In the genomic region with DNA sequence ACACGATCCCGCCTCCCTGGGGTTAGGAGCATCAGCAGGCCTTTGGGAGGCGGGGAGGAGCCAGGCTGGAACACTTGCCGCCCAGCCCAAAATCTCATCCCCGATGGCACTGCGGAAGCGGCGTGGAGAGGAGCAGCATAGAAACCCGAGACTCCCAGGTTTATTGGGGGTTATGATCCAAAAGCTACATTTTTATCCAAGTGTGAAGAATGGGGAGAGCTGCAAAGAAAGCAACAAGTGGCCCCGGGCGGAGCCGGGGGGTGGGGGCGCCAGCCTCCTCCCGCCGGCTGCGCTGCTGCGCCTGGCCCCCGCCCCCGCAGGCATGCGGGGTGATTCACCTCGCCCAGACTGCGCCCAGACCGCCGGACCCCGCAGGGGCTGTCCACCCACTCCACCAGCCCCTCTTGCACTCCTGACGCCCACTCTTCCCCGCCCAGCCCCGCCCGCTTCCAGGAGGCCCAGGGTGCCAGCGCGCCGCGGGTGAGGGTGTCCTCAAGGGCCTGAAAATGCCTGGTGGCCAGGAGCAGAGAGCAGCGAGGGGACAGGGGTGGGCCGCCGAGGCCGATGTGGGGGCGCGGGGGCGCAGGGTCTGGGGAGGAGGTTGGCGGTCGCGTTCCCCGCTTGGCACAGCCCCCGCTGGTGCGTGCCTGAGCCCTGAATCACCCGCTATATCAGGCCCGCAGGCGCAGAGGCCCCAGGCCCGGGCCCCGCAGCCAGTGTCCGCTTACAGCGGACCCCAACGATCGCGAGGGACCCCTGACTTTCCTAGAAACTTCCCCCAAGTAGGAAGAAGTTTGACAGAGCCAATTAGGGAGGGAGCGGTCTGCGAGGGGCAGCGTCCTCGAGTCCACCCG, we compare ENCODE assay signal across 8 cellular contexts. TPM values are rescaled to one million over a fixed set of nuclear protein-coding genes. Genes with fewer than 3 reads are reported as not detected.
DNase-seq lines count a peak whose midpoint lies in the region; ATAC-seq, FAIRE-seq and TF ChIP-seq lines count a peak whose summit lies in the region.

No MANE protein-coding gene starts in this region.

- H3K27ac Mint-ChIP-seq in activated T-helper 2 cell treated with anti-CD3 and anti-CD28 coated beads, Interferon-gamma antibody, Interleukin-2, Interleukin-4, amounts not matched to agents 10 μg/mL and 5 μg/mL and 100 μg/mL, durations not matched to agents 14 hours and 24 hours and 36 hours: no peak overlapping the region

- peaks cover 18% of the 10 kb centered on the region for H3K4me1 Mint-ChIP-seq in activated T-helper 2 cell treated with anti-CD3 and anti-CD28 coated beads, Interferon-gamma antibody, Interleukin-2, Interleukin-4, amounts not matched to agents 10 μg/mL and 5 μg/mL and 100 μg/mL, durations not matched to agents 14 hours and 24 hours and 36 hours (ENCODE audit: low read depth)

- ATAC-seq in HCT116 (peak; percentile 40), Right ventricle myocardium superior (ENCODE audit: poor library complexity) (peak; percentile 48), pancreas (peak in 3 of 4 donors; percentile 7 to 11 (median 9)), HG02759 (IDR thresholded peaks at IDR 0.05; ENCODE audit: unreplicated experiment) (no peak)

- TF ChIP-seq POLR2A in HCT116 (IDR thresholded peaks at IDR 0.05; ENCODE audit: borderline replicate concordance, extremely low read depth, insufficient read depth, insufficient read length) (no peak), GM12892 (IDR thresholded peaks at IDR 0.05; ENCODE audit: low read depth, low read length) (no peak)

- peak overlapping the region; percentile 90 to 94 for H3K4me3 ChIP-seq in HCT116 (replicated peaks in 1 of 2; ENCODE audit: low read depth in 1 of 2, low read length in 2 of 2)
- peak overlapping the region; percentile 50 to 54 (median 51) for H3K4me3 ChIP-seq in pancreas

- POLR2A ChIA-PET in HCT116 (lab: Charles Lee): interaction anchor here (1.4 to 5.6 kb wide), 6 partner anchors 11 to 98 kb away, joined by 4 to 88 read pairs (median 14); a partner anchor contains a TSS

- H3K79me2 ChIP-seq in HCT116 (ENCODE audit: insufficient read depth, low read length): peaks cover 63% of the 10 kb centered on the region

- H3K27ac ChIP-seq in HCT116 (ENCODE audit: low read depth, low read length): peak overlapping the region; percentile 99
- peak overlapping the region in 2 of 4 donors; percentile 11 to 57 for H3K27ac ChIP-seq in pancreas

- CTCF ChIA-PET in HCT116 (lab: Charles Lee): interaction anchor here (1.0 to 1.7 kb wide), 3 partner anchors 17 to 106 kb away, joined by 3 to 7 read pairs (median 3); no protein-coding TSS in a partner anchor

- no TSS peak for BruUV-seq in HCT116 (replicated peaks; lab: Mats Ljungman, UMichigan)

- peaks cover 42% of the 10 kb centered on the region for H3K27me3 Mint-ChIP-seq in activated T-helper 2 cell treated with anti-CD3 and anti-CD28 coated beads, Interferon-gamma antibody, Interleukin-2, Interleukin-4, amounts not matched to agents 10 μg/mL and 5 μg/mL and 100 μg/mL, durations not matched to agents 14 hours and 24 hours and 36 hours (ENCODE audit: low read depth)

- no peaks in the 10 kb centered on the region for H3K9me3 ChIP-seq in HCT116 (ENCODE audit: control insufficient read depth in 1 of 2, insufficient read depth in 1 of 2, low read depth in 1 of 2, low read length in 2 of 2)
- no peaks in the 10 kb centered on the region for H3K9me3 ChIP-seq in pancreas

- peaks cover 0 to 3% of the 10 kb centered on the region in 2 experiments; a peak in 1 of 4 replicates for H3K36me3 ChIP-seq in HCT116 (ENCODE audit: control insufficient read depth in 1 of 2, insufficient read depth in 2 of 2, low read length in 2 of 2)
- H3K36me3 ChIP-seq in pancreas: no peaks in the 10 kb centered on the region

- H3K4me1 ChIP-seq in HCT116 (ENCODE audit: control insufficient read depth in 1 of 2, insufficient read depth in 2 of 2, low read length in 2 of 2) (peaks cover 27 to 51% of the 10 kb centered on the region in 2 experiments), pancreas (no peaks in the 10 kb centered on the region)

- peak overlapping the region; percentile 64 for H3K4me3 Mint-ChIP-seq in activated T-helper 2 cell treated with anti-CD3 and anti-CD28 coated beads, Interferon-gamma antibody, Interleukin-2, Interleukin-4, amounts not matched to agents 10 μg/mL and 5 μg/mL and 100 μg/mL, durations not matched to agents 14 hours and 24 hours and 36 hours (ENCODE audit: low read depth)

- intact Hi-C loops in HCT116 (cut with micrococcal nuclease): loop anchor here (2.0 kb wide), 1 partner anchor 13 kb away; no protein-coding TSS in a partner anchor
- intact Hi-C loops in activated T-helper 2 cell treated with anti-CD3 and anti-CD28 coated beads, Interferon-gamma antibody, Interleukin-2, Interleukin-4, amounts not matched to agents 10 μg/mL and 5 μg/mL and 100 μg/mL, durations not matched to agents 14 hours and 24 hours and 36 hours (cut with micrococcal nuclease): no loop called here
- intact Hi-C loops in Right ventricle myocardium superior (cut with DNase I): no loop called here
- intact Hi-C loops in pancreas (cut with DNase I): loop anchor here in 1 of 3 donors (5.0 kb wide), 1 partner anchor 96 kb away; no protein-coding TSS in a partner anchor

- TF ChIP-seq CTCF in HCT116 (IDR thresholded peaks at IDR 0.05 in 2 of 3, conservative IDR thresholded peaks at IDR 0.05 in 1 of 3; ENCODE audit: borderline replicate concordance in 1 of 3, insufficient read depth in 1 of 3, low read depth in 2 of 3, low read length in 2 of 3) (no peak), pancreas (IDR thresholded peaks at IDR 0.05) (no peak)

- DNase-seq in HCT116 (ENCODE audit: low read depth, low spot score) (no peak), Right ventricle myocardium superior (peak; percentile 65), pancreas (peak in 4 of 6 donors; percentile 26 to 75 (median 52)), SKM-1 (lab: John Stamatoyannopoulos, UW; ENCODE audit: unreplicated experiment) (no peak), GM12892 (ENCODE audit: insufficient read length) (no peak), mucosa of gallbladder (ENCODE audit: low spot score) (no peak)
- no peak for DNase-seq in activated T-helper 2 cell treated with anti-CD3 and anti-CD28 coated beads, Interferon-gamma antibody, Interleukin-2, Interleukin-4, amounts not matched to agents 10 μg/mL and 5 μg/mL and 100 μg/mL, durations not matched to agents 14 hours and 24 hours and 36 hours (ENCODE audit: low spot score)

- peaks cover 7% of the 10 kb centered on the region; the same call in 1 of the 2 replicates for H4K20me1 ChIP-seq in HCT116 (ENCODE audit: insufficient read depth)

- no peaks in the 10 kb centered on the region for H3K9me2 ChIP-seq in HCT116 (ENCODE audit: insufficient read depth)

- WGBS in pancreas, 2 donors: 37 to 43% methylated on average over 41 to 61 of the region's 61 CpGs

- H3K9ac ChIP-seq in HCT116 (ENCODE audit: low read length): peak overlapping the region; percentile 89

- H3K4me2 ChIP-seq in HCT116 (ENCODE audit: low read length): peak overlapping the region; percentile 97

- no peaks in the 10 kb centered on the region for H3K9me3 Mint-ChIP-seq in activated T-helper 2 cell treated with anti-CD3 and anti-CD28 coated beads, Interferon-gamma antibody, Interleukin-2, Interleukin-4, amounts not matched to agents 10 μg/mL and 5 μg/mL and 100 μg/mL, durations not matched to agents 14 hours and 24 hours and 36 hours

- no peak for TF ChIP-seq RAD21 in HCT116 (IDR thresholded peaks at IDR 0.05; ENCODE audit: low read depth)

- no peaks in the 10 kb centered on the region for H3K27me3 ChIP-seq in HCT116 (ENCODE audit: insufficient read depth, low read length)
- H3K27me3 ChIP-seq in pancreas: no peaks in the 10 kb centered on the region

- H2AFZ ChIP-seq in HCT116 (ENCODE audit: low read depth, low read length, poor library complexity, severe bottlenecking): no peak overlapping the region

- H3K36me3 Mint-ChIP-seq in activated T-helper 2 cell treated with anti-CD3 and anti-CD28 coated beads, Interferon-gamma antibody, Interleukin-2, Interleukin-4, amounts not matched to agents 10 μg/mL and 5 μg/mL and 100 μg/mL, durations not matched to agents 14 hours and 24 hours and 36 hours (ENCODE audit: low read depth): peaks cover 3% of the 10 kb centered on the region

- RAD21 ChIA-PET in HCT116 (lab: Charles Lee; ENCODE audit: low non-redundant PET in 1 of 2, low total read pairs in 2 of 2, uncharacterized antibody in 2 of 2, unreplicated experiment in 2 of 2): no interaction called here

- FAIRE-seq in pancreas (lab: Jason Lieb, UNC) (no peak), GM12892 (lab: Jason Lieb, UNC) (no peak)

TF ChIP-seq in HCT116, 20 proteins besides CTCF, POLR2A, EP300 and RAD21 (continues in another document):
- peak; percentile 95 for TF ChIP-seq EGR1 (IDR thresholded peaks at IDR 0.05; ENCODE audit: low read depth)
- TF ChIP-seq ZNF274 (IDR thresholded peaks at IDR 0.05; ENCODE audit: low read depth, low read length): no peak
- TF ChIP-seq ZFX (IDR thresholded peaks at IDR 0.05): peak; percentile 33
- 0 out of 2 replicates have a peak, but pooled peaks have one; percentile 28 for TF ChIP-seq FOSL1 (IDR thresholded peaks at IDR 0.05; ENCODE audit: low read depth)
- peak; percentile 20; the same call in 1 of the 2 replicates for TF ChIP-seq JUND (IDR thresholded peaks at IDR 0.05)

RNA-seq across cellular contexts. Expression of a gene that starts 1.4 kb away (rescaled TPM):
- 79.7 TPM for total RNA-seq in HCT116 (2021; ENCODE audit: unreplicated experiment)
- 52.0 and 53.3 TPM in 2 replicates for polyA plus RNA-seq in HCT116 (2012)
- total RNA-seq in activated T-helper 2 cell treated with anti-CD3 and anti-CD28 coated beads, Interferon-gamma antibody, Interleukin-2, Interleukin-4, amounts not matched to agents 10 μg/mL and 5 μg/mL and 100 μg/mL, durations not matched to agents 14 hours and 24 hours and 36 hours: 3.5 and 3.8 TPM in 2 replicates
- 200 TPM for total RNA-seq in Right ventricle myocardium superior
- total RNA-seq in pancreas: 10 to 100 TPM; 11.5 to 42.6 (median 19.6) TPM
- 10 to 100 TPM; 25.2 to 32.9 TPM for polyA plus RNA-seq in pancreas
- 1.9 TPM for polyA plus RNA-seq in GM12892 (2012; ENCODE audit: missing spikeins)
- 273 TPM for total RNA-seq in mucosa of gallbladder

RNA-seq across cellular contexts. Expression of a gene that starts 33.5 kb away (rescaled TPM):
- 61.0 TPM for total RNA-seq in HCT116 (2021; ENCODE audit: unreplicated experiment)
- polyA plus RNA-seq in HCT116 (2012): 38.0 and 39.4 TPM in 2 replicates
- total RNA-seq in activated T-helper 2 cell treated with anti-CD3 and anti-CD28 coated beads, Interferon-gamma antibody, Interleukin-2, Interleukin-4, amounts not matched to agents 10 μg/mL and 5 μg/mL and 100 μg/mL, durations not matched to agents 14 hours and 24 hours and 36 hours: 250 and 262 TPM in 2 replicates
- total RNA-seq in Right ventricle myocardium superior: 127 TPM
- total RNA-seq in pancreas: 100 to 1,000 TPM in 2 of 6 donors, 10 to 100 TPM in 4; 63.3 to 127 (median 78.6) TPM
- polyA plus RNA-seq in pancreas: 10 to 100 TPM; 37.9 to 42.9 TPM
- 66.7 TPM for polyA plus RNA-seq in GM12892 (2012; ENCODE audit: missing spikeins)
- 140 TPM for total RNA-seq in mucosa of gallbladder

RNA-seq across cellular contexts. Expression of a gene that starts 37.0 kb away (rescaled TPM):
- total RNA-seq in HCT116 (2021; ENCODE audit: unreplicated experiment): 65.2 TPM
- 45.1 and 45.5 TPM in 2 replicates for polyA plus RNA-seq in HCT116 (2012)
- total RNA-seq in activated T-helper 2 cell treated with anti-CD3 and anti-CD28 coated beads, Interferon-gamma antibody, Interleukin-2, Interleukin-4, amounts not matched to agents 10 μg/mL and 5 μg/mL and 100 μg/mL, durations not matched to agents 14 hours and 24 hours and 36 hours: 16.0 and 17.5 TPM in 2 replicates
- 29.9 TPM for total RNA-seq in Right ventricle myocardium superior
- 10 to 100 TPM; 22.8 to 51.3 (median 28.6) TPM for total RNA-seq in pancreas
- polyA plus RNA-seq in pancreas: 10 to 100 TPM; 37.2 to 55.9 TPM
- 25.0 TPM for polyA plus RNA-seq in GM12892 (2012; ENCODE audit: missing spikeins)
- total RNA-seq in mucosa of gallbladder: 179 TPM

Comparison
In these comparisons a context has a peak if more than half of its experiments do, and no peak if none do; other contexts are left out.
1. DNase-seq: peak in Right ventricle myocardium superior (single experiment) and pancreas (4 of 6); none in HCT116 (single experiment), activated T-helper 2 cell treated with anti-CD3 and anti-CD28 coated beads, Interferon-gamma antibody, Interleukin-2, Interleukin-4, amounts not matched to agents 10 μg/mL and 5 μg/mL and 100 μg/mL, durations not matched to agents 14 hours and 24 hours and 36 hours (single experiment), SKM-1 (single experiment), GM12892 (single experiment) and mucosa of gallbladder (single experiment).